Comparison of ENCODE assay signal across 22 cellular contexts in genomic region chr20:36170542-36171215, GRCh38. TPM values are rescaled to one million over a fixed set of nuclear protein-coding genes. Genes with fewer than 3 reads are reported as not detected.
A peak's percentile ranks its signal among the peaks of the same experiment; 100 is the strongest.
DNase-seq lines count a peak whose midpoint lies in the region; ATAC-seq and TF ChIP-seq lines count a peak whose summit lies in the region.
"Had no signal": no experiment of that assay in that cellular context is flagged by ENCODE, and none has a peak within 500 bp of the region (broad histone marks: within the 10 kb centered on the region; RNA-seq: fewer than 3 reads in every experiment).

No MANE protein-coding gene starts in this region.

- intact Hi-C loops in left ventricle myocardium inferior (cut with micrococcal nuclease) (no loop called here), left ventricle myocardium superior (cut with micrococcal nuclease) (no loop called here)

- H3K36me3 Mint-ChIP-seq in type B pancreatic cell = no peaks in the 10 kb centered on the region
- H3K36me3 Mint-ChIP-seq: CD4-positive, CD25-positive, alpha-beta regulatory T cell had no signal

- H3K9me3 ChIP-seq in left ventricle myocardium inferior (replicated peaks) (no peaks in the 10 kb centered on the region), tibial nerve (no peaks in the 10 kb centered on the region)
- H3K9me3 ChIP-seq: BE2C had no signal

- no peaks in the 10 kb centered on the region for H3K9me3 Mint-ChIP-seq in type B pancreatic cell
- H3K9me3 Mint-ChIP-seq: CD4-positive, CD25-positive, alpha-beta regulatory T cell had no signal

- ATAC-seq in left ventricle myocardium superior = no peak

- H3K27me3 ChIP-seq in left ventricle myocardium inferior (ENCODE audit: low read depth) = no peaks in the 10 kb centered on the region
- no peaks in the 10 kb centered on the region for H3K27me3 ChIP-seq in tibial nerve
- H3K27me3 ChIP-seq: BE2C had no signal

- H3K4me1 ChIP-seq in left ventricle myocardium inferior (peaks cover 25% of the 10 kb centered on the region), tibial nerve (peaks cover 0 to 16% (median 0%) of the 10 kb centered on the region in 4 donors)

- CTCF ChIA-PET in HEK293T (lab: Yijun Ruan, JAX) = no interaction called here

- TF ChIP-seq EP300 in tibial nerve (IDR thresholded peaks at IDR 0.05) = no peak

- 64 to 69% methylated on average over 10 of the region's 10 CpGs for WGBS in tibial nerve, 2 donors

- H3K4me1 Mint-ChIP-seq in type B pancreatic cell (ENCODE audit: unreplicated experiment) = peaks cover 31% of the 10 kb centered on the region
- H3K4me1 Mint-ChIP-seq: CD4-positive, CD25-positive, alpha-beta regulatory T cell had no signal

- TF ChIP-seq CTCF in left ventricle myocardium inferior (IDR thresholded peaks at IDR 0.05; ENCODE audit: borderline replicate concordance) (no peak), type B pancreatic cell (conservative IDR thresholded peaks at IDR 0.05) (no peak), tibial nerve (IDR thresholded peaks at IDR 0.05) (no peak)

- H3K4me3 Mint-ChIP-seq in type B pancreatic cell = no peak overlapping the region
- H3K4me3 Mint-ChIP-seq: CD4-positive, CD25-positive, alpha-beta regulatory T cell had no signal

- peak overlapping the region; percentile 5 for H3K27ac ChIP-seq in left ventricle myocardium inferior (replicated peaks)
- H3K27ac ChIP-seq in tibial nerve = no peak overlapping the region
- H3K27ac ChIP-seq: GM23248 had no signal

- H3K4me3 ChIP-seq in left ventricle myocardium inferior (no peak overlapping the region), tibial nerve (no peak overlapping the region)
- H3K4me3 ChIP-seq: GM23248 had no signal

- H3K36me3 ChIP-seq in left ventricle myocardium inferior (peaks cover 1% of the 10 kb centered on the region), tibial nerve (peaks cover 0 to 18% (median 0%) of the 10 kb centered on the region in 3 donors)
- H3K36me3 ChIP-seq: BE2C had no signal

- H3K27me3 Mint-ChIP-seq in type B pancreatic cell = no peaks in the 10 kb centered on the region

- DNase-seq in left ventricle myocardium inferior (no peak), left ventricle myocardium superior (no peak), cerebellar cortex (ENCODE audit: low spot score) (peak; percentile 13), midbrain (lab: John Stamatoyannopoulos, UW) (peak; percentile 22), type B pancreatic cell (ENCODE audit: extremely low spot score, unreplicated experiment) (no peak), occipital lobe (lab: John Stamatoyannopoulos, UW) (no peak), HEK293T (ENCODE audit: extremely low spot score) (no peak), tibial nerve (ENCODE audit: low spot score in 2 of 2) (no peak)
- DNase-seq: 8988T; BE2C; CD4-positive, CD25-positive, alpha-beta regulatory T cell; COR-L47; GDM1; GM23248; KG1; MV-4-11; NCI-H187; NCI-H2107; NCI-H510A; NCI-H748 treated with DMSO at 0.1 percent for 48 hours; OCI-M1; Right ventricle myocardium superior had no signal

- peak overlapping the region; percentile 13 for H3K27ac Mint-ChIP-seq in type B pancreatic cell
- H3K27ac Mint-ChIP-seq: CD4-positive, CD25-positive, alpha-beta regulatory T cell had no signal

- TF ChIP-seq POLR2A in tibial nerve (IDR thresholded peaks at IDR 0.05) = no peak

- POLR2A ChIA-PET in HEK293T (lab: Yijun Ruan, JAX) = no interaction called here

TF ChIP-seq in HEK293T, 16 proteins besides CTCF, POLR2A, EP300 and RAD21:
- TF ChIP-seq SUZ12 (IDR thresholded peaks at IDR 0.05) = no peak

RNA-seq across cellular contexts. Expression of gene EPB41L1, which starts 16.1 kb away (rescaled TPM):
- total RNA-seq in left ventricle myocardium inferior (14.6 TPM), left ventricle myocardium superior (19.6 TPM), type B pancreatic cell (ENCODE audit: low replicate concordance) (62.7 and 68.1 TPM in 2 replicates), occipital lobe (82.2 TPM), tibial nerve (10 to 100 TPM; 19.9 to 55.3 (median 30.8) TPM)

Comparison
In these comparisons a context has a peak if more than half of its experiments do, and no peak if none do; other contexts are left out.
1. DNase-seq: peak in cerebellar cortex (single experiment) and midbrain (single experiment); none in left ventricle myocardium inferior (single experiment), left ventricle myocardium superior (single experiment), type B pancreatic cell (single experiment), occipital lobe (single experiment), HEK293T (single experiment) and tibial nerve (0 of 2).